In the genomic region with DNA sequence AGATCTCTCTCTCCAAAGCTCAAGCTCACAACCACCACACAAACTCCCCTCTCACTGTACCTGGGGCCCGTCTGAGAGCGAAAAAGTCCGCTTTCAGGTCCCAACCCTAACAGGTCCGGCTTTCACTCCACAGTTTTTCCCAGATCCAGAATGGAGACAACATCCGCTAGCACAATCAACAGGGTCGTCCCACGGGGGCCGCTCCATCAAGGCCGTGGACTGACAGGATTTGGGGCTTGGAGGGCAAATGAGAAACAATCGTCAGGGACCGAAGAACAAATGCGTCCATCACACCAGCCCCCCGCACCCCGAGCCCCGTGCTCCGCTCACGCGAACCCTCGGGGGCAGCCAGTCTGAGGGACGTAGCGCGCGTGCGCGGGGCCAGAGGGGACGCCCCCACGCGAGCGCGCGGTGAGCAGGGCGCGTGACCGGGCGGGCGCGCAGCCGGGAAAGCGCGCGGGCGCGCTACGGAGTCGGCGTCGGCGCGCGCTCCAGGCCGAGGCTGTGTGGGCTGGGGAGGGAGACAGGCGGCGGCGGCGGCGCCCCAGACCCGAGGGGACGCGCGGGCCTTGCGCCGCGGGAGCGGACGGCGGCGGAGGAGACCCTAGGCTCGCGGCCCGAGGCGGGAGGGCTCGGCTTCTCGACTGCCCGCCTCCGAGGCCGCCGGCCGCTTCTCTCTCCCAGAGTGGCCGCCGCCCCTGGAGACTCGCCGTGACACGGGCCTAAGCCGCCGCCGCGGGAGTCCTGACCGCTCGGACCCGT, we compare ENCODE assay signal across 8 cellular contexts. TPM values are rescaled to one million over a fixed set of nuclear protein-coding genes. Genes with fewer than 3 reads are reported as not detected.
DNase-seq lines count a peak whose midpoint lies in the region; ATAC-seq and TF ChIP-seq lines count a peak whose summit lies in the region.

Gene SLK (plus strand): TSS at position 470 of the 762 bp plus-strand sequence. CDS start 606 bp downstream, outside the sequence.

- no peaks in the 10 kb centered on the region for H3K9me3 ChIP-seq in colonic mucosa

- H3K4me1 ChIP-seq in colonic mucosa, result peaks cover 3% of the 10 kb centered on the region

- H3K27me3 ChIP-seq in colonic mucosa, result no peaks in the 10 kb centered on the region

- peak within 1 kb of the TSS; percentile 90 for H3K27ac ChIP-seq in colonic mucosa

- peak; percentile 46 for ATAC-seq in GM18873 (IDR thresholded peaks at IDR 0.05; ENCODE audit: low FRiP score, unreplicated experiment)
- peak; percentile 79 for ATAC-seq in HG03108 (IDR thresholded peaks at IDR 0.05; ENCODE audit: unreplicated experiment)
- peak; percentile 90 for ATAC-seq in left colon

- no peaks in the 10 kb centered on the region for H3K36me3 ChIP-seq in colonic mucosa

- TF ChIP-seq CTCF in colonic mucosa (IDR thresholded peaks at IDR 0.05), result no peak

- peak; percentile 97 for DNase-seq in AG08396 (ENCODE audit: low spot score)
- DNase-seq in NCI-H510A (lab: John Stamatoyannopoulos, UW), result peak; percentile 83
- peak; percentile 86 for DNase-seq in activated CD4-positive, alpha-beta T cell treated with anti-CD3 and anti-CD28 coated beads for 48 hours
- DNase-seq in colonic mucosa, result peak; percentile 86
- DNase-seq in left colon, result peak; percentile 73 to 87
- peak; percentile 76 to 81 for DNase-seq in stimulated activated CD4-positive, alpha-beta T cell treated with anti-CD3 and anti-CD28 coated beads, Interleukin-1b, Interleukin-23, amount 100 ng/mL, for 4 hours (ENCODE audit: low read depth in 2 of 2)

- intact Hi-C loops in colonic mucosa (cut with DNase I), result loop anchor here (5.0 kb wide), 1 partner anchor 150 kb away; no protein-coding TSS in a partner anchor
- intact Hi-C loops in left colon (cut with DNase I, micrococcal nuclease), result loop anchor here in 1 of 2 donors (10.0 kb wide), 1 partner anchor 72 kb away; no protein-coding TSS in a partner anchor

- peak within 1 kb of the TSS; percentile 99 for H3K9ac ChIP-seq in colonic mucosa (ENCODE audit: low read depth in 2 of 2, low read length in 2 of 2)

- peak within 1 kb of the TSS; percentile 77 for H3K4me3 ChIP-seq in colonic mucosa

RNA-seq across cellular contexts. Expression of gene SLK, which starts in this region (rescaled TPM):
- 10 to 100 TPM; 35.5 to 51.6 TPM for total RNA-seq in colonic mucosa
- 10 to 100 TPM; 42.1 to 53.9 TPM for total RNA-seq in left colon

Comparison
In these comparisons a context has a peak if more than half of its experiments do, and no peak if none do; other contexts are left out.
1. Peak in every context shown above with its lines: DNase-seq, ATAC-seq, H3K4me3 ChIP-seq and H3K27ac ChIP-seq.